Comparison of ENCODE assay signal across 19 cellular contexts in the genomic region with DNA sequence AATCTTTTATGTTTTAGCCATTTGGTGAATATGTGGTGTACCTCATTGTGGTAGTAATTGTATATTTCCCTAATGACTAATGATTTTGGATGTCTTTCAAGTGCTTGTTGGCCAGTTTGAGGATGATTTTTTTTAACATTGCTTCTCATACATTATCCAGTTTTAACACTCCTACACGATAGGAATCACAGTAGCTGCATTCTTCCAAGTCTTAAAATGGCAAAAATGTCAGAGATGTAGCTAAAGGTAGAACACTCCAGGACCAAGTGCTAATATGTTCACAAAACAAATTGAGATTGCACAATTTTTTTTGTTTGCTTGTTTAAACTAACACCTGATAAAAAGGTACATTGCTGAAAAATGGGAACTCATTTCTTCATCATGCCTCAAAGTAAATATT.
DNase-seq lines count a peak whose midpoint lies in the region; TF ChIP-seq lines count a peak whose summit lies in the region.
"Had no signal": no experiment of that assay in that cellular context is flagged by ENCODE, and none has a peak within 500 bp of the region (broad histone marks: within the 10 kb centered on the region; RNA-seq: fewer than 3 reads in every experiment).

No MANE protein-coding gene starts in this region.

- H3K27ac ChIP-seq in neutrophil (peak overlapping the region; percentile 41), WERI-Rb-1 (no peak overlapping the region)
- H3K27ac ChIP-seq: Peyer's patch had no signal

- H3K36me3 ChIP-seq in neutrophil (no peaks in the 10 kb centered on the region), WERI-Rb-1 (no peaks in the 10 kb centered on the region)
- H3K36me3 ChIP-seq: BE2C, Peyer's patch, upper lobe of left lung had no signal

- H3K4me3 ChIP-seq in neutrophil (ENCODE audit: low read depth in 1 of 2, low read length in 1 of 2) (no peak overlapping the region), WERI-Rb-1 (ENCODE audit: low read depth, low read length) (no peak overlapping the region)
- H3K4me3 ChIP-seq: MG63, Peyer's patch, upper lobe of left lung had no signal

- H3K27me3 ChIP-seq in neutrophil (no peaks in the 10 kb centered on the region), WERI-Rb-1 (ENCODE audit: insufficient read depth, low read depth, severe bottlenecking) (no peaks in the 10 kb centered on the region)
- H3K27me3 ChIP-seq: BE2C, MG63, Peyer's patch, upper lobe of left lung had no signal

- H3K9me3 ChIP-seq in neutrophil (no peaks in the 10 kb centered on the region), WERI-Rb-1 (ENCODE audit: severe bottlenecking) (peaks cover 2% of the 10 kb centered on the region)
- H3K9me3 ChIP-seq: BE2C, MG63, Peyer's patch, SK-N-SH, upper lobe of left lung had no signal

- H3K36me3 Mint-ChIP-seq in activated naive CD4-positive, alpha-beta T cell treated with anti-CD3 and anti-CD28 coated beads, Interleukin-2, amount 10 ng/mL, durations not matched to agents 7 days and 5 days: peaks cover 47% of the 10 kb centered on the region

- no peaks in the 10 kb centered on the region for H3K9me3 Mint-ChIP-seq in activated naive CD4-positive, alpha-beta T cell treated with anti-CD3 and anti-CD28 coated beads, Interleukin-2, amount 10 ng/mL, durations not matched to agents 7 days and 5 days
- H3K9me3 Mint-ChIP-seq: stimulated activated naive CD8-positive, alpha-beta T cell treated with anti-CD3 and anti-CD28 coated beads, Interleukin-15, amount 100 ng/mL, for 72 hours had no signal

- H3K4me1 Mint-ChIP-seq in activated naive CD4-positive, alpha-beta T cell treated with anti-CD3 and anti-CD28 coated beads, Interleukin-2, amount 10 ng/mL, durations not matched to agents 7 days and 5 days: peaks cover 50% of the 10 kb centered on the region

- CTCF ChIA-PET in activated naive CD4-positive, alpha-beta T cell treated with anti-CD3 and anti-CD28 coated beads, Interleukin-2, amount 10 ng/mL, durations not matched to agents 7 days and 5 days (lab: Charles Lee): interaction anchor here (0.6 kb wide), 1 partner anchor 83 kb away, joined by 3 read pairs; no protein-coding TSS in a partner anchor

- no peaks in the 10 kb centered on the region for H3K27me3 Mint-ChIP-seq in activated naive CD4-positive, alpha-beta T cell treated with anti-CD3 and anti-CD28 coated beads, Interleukin-2, amount 10 ng/mL, durations not matched to agents 7 days and 5 days
- H3K27me3 Mint-ChIP-seq: stimulated activated naive CD8-positive, alpha-beta T cell treated with anti-CD3 and anti-CD28 coated beads, Interleukin-15, amount 100 ng/mL, for 72 hours had no signal

- TF ChIP-seq CTCF in neutrophil (IDR thresholded peaks at IDR 0.05) (no peak), WERI-Rb-1 (IDR thresholded peaks at IDR 0.05; ENCODE audit: low read depth, low read length) (no peak)

- no peak overlapping the region for H3K27ac Mint-ChIP-seq in activated naive CD4-positive, alpha-beta T cell treated with anti-CD3 and anti-CD28 coated beads, Interleukin-2, amount 10 ng/mL, durations not matched to agents 7 days and 5 days
- H3K27ac Mint-ChIP-seq: stimulated activated naive CD8-positive, alpha-beta T cell treated with anti-CD3 and anti-CD28 coated beads, Interleukin-15, amount 100 ng/mL, for 72 hours had no signal

- H3K4me3 Mint-ChIP-seq in activated naive CD4-positive, alpha-beta T cell treated with anti-CD3 and anti-CD28 coated beads, Interleukin-2, amount 10 ng/mL, durations not matched to agents 7 days and 5 days: no peak overlapping the region
- H3K4me3 Mint-ChIP-seq: stimulated activated naive CD8-positive, alpha-beta T cell treated with anti-CD3 and anti-CD28 coated beads, Interleukin-15, amount 100 ng/mL, for 72 hours had no signal

- H3K4me1 ChIP-seq in neutrophil (ENCODE audit: control insufficient read depth in 1 of 2, insufficient read depth in 1 of 2, low read depth in 1 of 2, low read length in 1 of 2): peaks cover 8 to 11% of the 10 kb centered on the region in 2 experiments
- H3K4me1 ChIP-seq: BE2C had no signal

- DNase-seq in EH (ENCODE audit: low read depth): peak; percentile 55
- DNase-seq in OCI-M1 (lab: John Stamatoyannopoulos, UW): peak; percentile 44
- DNase-seq in fibroblast of gingiva (ENCODE audit: low read depth): peak; percentile 13
- no peak for DNase-seq in WERI-Rb-1
- no peak for DNase-seq in activated naive CD4-positive, alpha-beta T cell treated with anti-CD3 and anti-CD28 coated beads, Interleukin-2, amount 10 ng/mL, durations not matched to agents 7 days and 5 days
- no peak for DNase-seq in NCI-H510A treated with DMSO at 0.1 percent for 48 hours (lab: John Stamatoyannopoulos, UW)
- DNase-seq in ecto neural progenitor cell (ENCODE audit: low spot score): no peak
- DNase-seq: BE2C; effector memory CD4-positive, alpha-beta T cell; GF-D8; left colon; NCI-H146; Peyer's patch; right cardiac atrium; SK-N-SH; stimulated activated naive CD8-positive, alpha-beta T cell treated with anti-CD3 and anti-CD28 coated beads, Interleukin-15, amount 100 ng/mL, for 72 hours; upper lobe of left lung had no signal

Comparison
In these comparisons a context has a peak if more than half of its experiments do, and no peak if none do; other contexts are left out.
1. DNase-seq: peak in EH (single experiment), OCI-M1 (single experiment) and fibroblast of gingiva (single experiment); none in WERI-Rb-1 (single experiment), activated naive CD4-positive, alpha-beta T cell treated with anti-CD3 and anti-CD28 coated beads, Interleukin-2, amount 10 ng/mL, durations not matched to agents 7 days and 5 days (single experiment), NCI-H510A treated with DMSO at 0.1 percent for 48 hours (single experiment) and ecto neural progenitor cell (single experiment).